Comparison of ENCODE assay signal across 26 cellular contexts in genomic region chr22:32323513-32324164, GRCh38. TPM values are rescaled to one million over a fixed set of nuclear protein-coding genes. Genes with fewer than 3 reads are reported as not detected.
DNase-seq lines count a peak whose midpoint lies in the region; TF ChIP-seq lines count a peak whose summit lies in the region.
"Had no signal": no experiment of that assay in that cellular context is flagged by ENCODE, and none has a peak within 500 bp of the region (broad histone marks: within the 10 kb centered on the region; RNA-seq: fewer than 3 reads in every experiment).

No MANE protein-coding gene starts in this region.

- H3K36me3 Mint-ChIP-seq in activated CD4-positive, alpha-beta memory T cell treated with anti-CD3 and anti-CD28 coated beads, Interleukin-2, amount 10 ng/mL, durations not matched to agents 7 days and 5 days (ENCODE audit: low read depth): no peaks in the 10 kb centered on the region
- H3K36me3 Mint-ChIP-seq in activated CD4-positive, alpha-beta memory T cell treated with anti-CD3 and anti-CD28 coated beads for 36 hours: no peaks in the 10 kb centered on the region
- H3K36me3 Mint-ChIP-seq in endodermal cell (ENCODE audit: low read depth): peaks cover 2% of the 10 kb centered on the region
- H3K36me3 Mint-ChIP-seq: CD8-positive, alpha-beta T cell had no signal

- H3K27ac Mint-ChIP-seq in activated CD4-positive, alpha-beta memory T cell treated with anti-CD3 and anti-CD28 coated beads, Interleukin-2, amount 10 ng/mL, durations not matched to agents 7 days and 5 days: no peak overlapping the region
- H3K27ac Mint-ChIP-seq in activated CD4-positive, alpha-beta memory T cell treated with anti-CD3 and anti-CD28 coated beads for 36 hours: no peak overlapping the region
- H3K27ac Mint-ChIP-seq in endodermal cell: no peak overlapping the region
- H3K27ac Mint-ChIP-seq: CD8-positive, alpha-beta T cell had no signal

- H3K9me3 ChIP-seq in endodermal cell (ENCODE audit: control insufficient read depth, low read length) (no peaks in the 10 kb centered on the region), vagina (no peaks in the 10 kb centered on the region)

- CTCF ChIA-PET in activated CD4-positive, alpha-beta memory T cell treated with anti-CD3 and anti-CD28 coated beads, Interleukin-2, amount 10 ng/mL, durations not matched to agents 7 days and 5 days (lab: Charles Lee): no interaction called here
- CTCF ChIA-PET in activated CD4-positive, alpha-beta memory T cell treated with anti-CD3 and anti-CD28 coated beads for 36 hours (lab: Charles Lee): no interaction called here

- TF ChIP-seq POLR2A in vagina (IDR thresholded peaks at IDR 0.05): no peak

- H3K9me3 Mint-ChIP-seq in activated CD4-positive, alpha-beta memory T cell treated with anti-CD3 and anti-CD28 coated beads, Interleukin-2, amount 10 ng/mL, durations not matched to agents 7 days and 5 days: no peaks in the 10 kb centered on the region
- peaks cover 4% of the 10 kb centered on the region for H3K9me3 Mint-ChIP-seq in activated CD4-positive, alpha-beta memory T cell treated with anti-CD3 and anti-CD28 coated beads for 36 hours
- peaks cover 6% of the 10 kb centered on the region for H3K9me3 Mint-ChIP-seq in endodermal cell

- H3K4me1 Mint-ChIP-seq in activated CD4-positive, alpha-beta memory T cell treated with anti-CD3 and anti-CD28 coated beads, Interleukin-2, amount 10 ng/mL, durations not matched to agents 7 days and 5 days: peaks cover 10% of the 10 kb centered on the region
- H3K4me1 Mint-ChIP-seq in activated CD4-positive, alpha-beta memory T cell treated with anti-CD3 and anti-CD28 coated beads for 36 hours (ENCODE audit: low read depth): no peaks in the 10 kb centered on the region
- peaks cover 9% of the 10 kb centered on the region for H3K4me1 Mint-ChIP-seq in endodermal cell

- TF ChIP-seq CTCF in endodermal cell (conservative IDR thresholded peaks at IDR 0.05) (no peak), vagina (IDR thresholded peaks at IDR 0.05) (no peak)

- no peaks in the 10 kb centered on the region for H3K4me1 ChIP-seq in endodermal cell (ENCODE audit: control insufficient read depth, insufficient read depth, low read length)
- H3K4me1 ChIP-seq in vagina: no peaks in the 10 kb centered on the region

- H3K4me3 ChIP-seq in endodermal cell (ENCODE audit: low read length) (no peak overlapping the region), vagina (no peak overlapping the region)
- H3K4me3 ChIP-seq: GM23248 had no signal

- H3K9ac ChIP-seq in endodermal cell (ENCODE audit: extremely low read depth, low read length, poor library complexity, severe bottlenecking): no peak overlapping the region
- H3K9ac ChIP-seq: GM23248 had no signal

- H3K36me3 ChIP-seq in endodermal cell (ENCODE audit: control insufficient read depth, insufficient read depth, low read length): no peaks in the 10 kb centered on the region
- H3K36me3 ChIP-seq in vagina: no peaks in the 10 kb centered on the region

- 89 to 90% methylated on average over 4 to 9 of the region's 11 CpGs for WGBS in endodermal cell (ENCODE audit: insufficient coverage in 1 of 2, insufficient read length in 1 of 2), 2 experiments

- H3K27me3 ChIP-seq in endodermal cell (ENCODE audit: control insufficient read depth, insufficient read depth, low read length, poor library complexity, severe bottlenecking): no peaks in the 10 kb centered on the region
- H3K27me3 ChIP-seq in vagina: no peaks in the 10 kb centered on the region

- intact Hi-C loops in activated CD4-positive, alpha-beta memory T cell treated with anti-CD3 and anti-CD28 coated beads for 36 hours (cut with micrococcal nuclease): no loop called here
- intact Hi-C loops in posterior vena cava (cut with DNase I): no loop called here
- intact Hi-C loops in vagina (cut with DNase I): no loop called here

- DNase-seq in activated CD4-positive, alpha-beta memory T cell treated with anti-CD3 and anti-CD28 coated beads, Interleukin-2, amount 10 ng/mL, durations not matched to agents 7 days and 5 days: peak; percentile 10
- no peak for DNase-seq in activated CD4-positive, alpha-beta memory T cell treated with anti-CD3 and anti-CD28 coated beads for 36 hours
- DNase-seq in endodermal cell: peak; percentile 37
- peak; percentile 37 for DNase-seq in posterior vena cava (ENCODE audit: low spot score)
- DNase-seq in vagina (ENCODE audit: extremely low spot score in 2 of 2): peak; percentile 54 to 82
- DNase-seq in NCI-H1092 (lab: John Stamatoyannopoulos, UW): no peak
- DNase-seq in NCI-H2227 treated with DMSO at 0.1 percent for 48 hours (lab: John Stamatoyannopoulos, UW): no peak
- DNase-seq in 8988T: no peak
- DNase-seq: C1 segment of cervical spinal cord, Calu3, DMS153, GM23248, HCEC 1CT, KBM-7, MM.1S, NCI-H1048, NCI-H1436 treated with DMSO at 0.1 percent for 48 hours, NCI-H2029 treated with DMSO at 0.1 percent for 48 hours, NCI-H345, NCI-H524 treated with DMSO at 0.1 percent for 48 hours, NCI-H82 had no signal

- H3K4me3 Mint-ChIP-seq in activated CD4-positive, alpha-beta memory T cell treated with anti-CD3 and anti-CD28 coated beads, Interleukin-2, amount 10 ng/mL, durations not matched to agents 7 days and 5 days: no peak overlapping the region
- no peak overlapping the region for H3K4me3 Mint-ChIP-seq in activated CD4-positive, alpha-beta memory T cell treated with anti-CD3 and anti-CD28 coated beads for 36 hours
- no peak overlapping the region for H3K4me3 Mint-ChIP-seq in endodermal cell
- H3K4me3 Mint-ChIP-seq: CD8-positive, alpha-beta T cell had no signal

- H3K27ac ChIP-seq in endodermal cell (ENCODE audit: low read depth, low read length) (no peak overlapping the region), vagina (no peak overlapping the region)
- H3K27ac ChIP-seq: 22Rv1, GM23248, HL-60 had no signal

- peaks cover 6% of the 10 kb centered on the region for H3K27me3 Mint-ChIP-seq in activated CD4-positive, alpha-beta memory T cell treated with anti-CD3 and anti-CD28 coated beads, Interleukin-2, amount 10 ng/mL, durations not matched to agents 7 days and 5 days
- H3K27me3 Mint-ChIP-seq in activated CD4-positive, alpha-beta memory T cell treated with anti-CD3 and anti-CD28 coated beads for 36 hours: peaks cover 5% of the 10 kb centered on the region
- H3K27me3 Mint-ChIP-seq in endodermal cell (ENCODE audit: insufficient read depth): peaks cover 13% of the 10 kb centered on the region

- POLR2A ChIA-PET in activated CD4-positive, alpha-beta memory T cell treated with anti-CD3 and anti-CD28 coated beads, Interleukin-2, amount 10 ng/mL, durations not matched to agents 7 days and 5 days (lab: Charles Lee): no interaction called here
- POLR2A ChIA-PET in activated CD4-positive, alpha-beta memory T cell treated with anti-CD3 and anti-CD28 coated beads for 36 hours (lab: Charles Lee): no interaction called here

RNA-seq across cellular contexts. Expression of gene RFPL3, which starts 34.0 kb away (rescaled TPM):
- not detected for total RNA-seq in activated CD4-positive, alpha-beta memory T cell treated with anti-CD3 and anti-CD28 coated beads, Interleukin-2, amount 10 ng/mL, durations not matched to agents 7 days and 5 days
- total RNA-seq in activated CD4-positive, alpha-beta memory T cell treated with anti-CD3 and anti-CD28 coated beads for 36 hours: not detected
- total RNA-seq in endodermal cell (not detected), posterior vena cava (not detected), vagina (not detected)
- polyA plus RNA-seq in endodermal cell (2013, experiment 1 of 2): not detected
- polyA plus RNA-seq in endodermal cell (2013, experiment 2 of 2): not detected
- total RNA-seq: Calu3; CD8-positive, alpha-beta T cell; G401; GM23248; HT-29 had no signal
- polyA plus RNA-seq: GM23248 had no signal

Comparison
In these comparisons a context has a peak if more than half of its experiments do, and no peak if none do; other contexts are left out.
1. DNase-seq: peak in activated CD4-positive, alpha-beta memory T cell treated with anti-CD3 and anti-CD28 coated beads, Interleukin-2, amount 10 ng/mL, durations not matched to agents 7 days and 5 days (single experiment), endodermal cell (single experiment), posterior vena cava (single experiment) and vagina (2 of 2); none in activated CD4-positive, alpha-beta memory T cell treated with anti-CD3 and anti-CD28 coated beads for 36 hours (single experiment), NCI-H1092 (single experiment), NCI-H2227 treated with DMSO at 0.1 percent for 48 hours (single experiment) and 8988T (single experiment).